Comparison of ENCODE assay signal across 24 cellular contexts in the genomic region with DNA sequence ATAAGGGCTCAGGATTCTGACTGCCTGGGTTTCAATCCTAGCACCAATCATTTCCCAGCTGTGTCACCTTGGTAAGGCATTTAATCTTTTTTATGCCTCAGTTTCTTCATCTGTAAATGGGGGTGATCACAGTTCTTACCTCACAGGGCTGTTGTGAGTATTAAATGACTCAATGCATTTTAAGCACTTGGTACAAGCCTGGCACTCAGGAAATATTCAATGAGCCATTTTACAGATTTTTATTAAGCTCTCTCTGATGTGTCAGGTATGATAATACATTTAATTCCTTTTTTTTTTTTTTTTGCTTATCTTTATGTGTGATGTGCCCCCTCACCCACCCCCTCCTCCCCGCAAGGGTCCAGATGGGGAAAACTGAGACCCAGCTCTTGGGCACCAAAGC. TPM values are rescaled to one million over a fixed set of nuclear protein-coding genes. Genes with fewer than 3 reads are reported as not detected.
DNase-seq lines count a peak whose midpoint lies in the region; ATAC-seq and TF ChIP-seq lines count a peak whose summit lies in the region.
"Had no signal": no experiment of that assay in that cellular context is flagged by ENCODE, and none has a peak within 500 bp of the region (broad histone marks: within the 10 kb centered on the region; RNA-seq: fewer than 3 reads in every experiment).

No MANE protein-coding gene starts in this region.

- H3K9ac ChIP-seq in adipocyte (ENCODE audit: low read length) (peak overlapping the region; percentile 14), skeletal muscle tissue (ENCODE audit: low read depth in 1 of 3, low read length in 3 of 3) (no peak overlapping the region)

- H3K4me1 ChIP-seq in adipocyte (ENCODE audit: control insufficient read depth, insufficient read depth, low read length) (peaks cover 12% of the 10 kb centered on the region), gastroesophageal sphincter (peaks cover 0 to 97% (median 17%) of the 10 kb centered on the region in 3 donors), skeletal muscle tissue (ENCODE audit: control insufficient read depth in 3 of 3, insufficient read depth in 3 of 3, low read length in 3 of 3) (peaks cover 46 to 70% (median 55%) of the 10 kb centered on the region in 3 donors)
- H3K4me1 ChIP-seq: foreskin keratinocyte, HAP-1 had no signal

- intact Hi-C loops in CD4-positive, alpha-beta T cell (cut with DNase I, micrococcal nuclease) = no loop called here
- intact Hi-C loops in dorsolateral prefrontal cortex (cut with DNase I) = no loop called here

- no peak overlapping the region for H3K27ac Mint-ChIP-seq in CD4-positive, alpha-beta T cell
- H3K27ac Mint-ChIP-seq: activated CD8-positive, alpha-beta T cell treated with anti-CD3 and anti-CD28 coated beads, Interleukin-2, amount 10 ng/mL, durations not matched to agents 7 days and 5 days; CD8-positive, alpha-beta memory T cell; naive B cell had no signal

- no peak for TF ChIP-seq POLR2A in gastroesophageal sphincter (IDR thresholded peaks at IDR 0.05)

- peaks cover 30% of the 10 kb centered on the region for H3K27me3 ChIP-seq in CD4-positive, alpha-beta T cell (ENCODE audit: control insufficient read depth, insufficient read depth, low read length)
- H3K27me3 ChIP-seq in adipocyte (replicated peaks; ENCODE audit: control insufficient read depth, insufficient read depth, low read length) (no peaks in the 10 kb centered on the region), gastroesophageal sphincter (peaks cover 30% of the 10 kb centered on the region), skeletal muscle tissue (ENCODE audit: control insufficient read depth in 3 of 3, insufficient read depth in 3 of 3, low read length in 3 of 3) (peaks cover 0 to 5% (median 3%) of the 10 kb centered on the region in 3 donors), dorsolateral prefrontal cortex (peaks cover 0 to 17% (median 0%) of the 10 kb centered on the region in 45 donors)
- H3K27me3 ChIP-seq: foreskin keratinocyte, ovary had no signal

- peaks cover 43% of the 10 kb centered on the region for H3K27me3 Mint-ChIP-seq in CD4-positive, alpha-beta T cell

- no peak overlapping the region for H3K4me3 ChIP-seq in adipocyte (ENCODE audit: low read length)
- H3K4me3 ChIP-seq in gastroesophageal sphincter = peak overlapping the region in 1 of 2 donors; percentile 8
- no peak overlapping the region for H3K4me3 ChIP-seq in skeletal muscle tissue (ENCODE audit: low read length in 3 of 3)
- H3K4me3 ChIP-seq in dorsolateral prefrontal cortex = peak overlapping the region in 12 of 59 donors; percentile 18 to 54 (median 46)
- H3K4me3 ChIP-seq: adrenal gland, HAP-1, ovary, right lobe of liver had no signal

- no peaks in the 10 kb centered on the region for H3K9me3 Mint-ChIP-seq in CD4-positive, alpha-beta T cell
- H3K9me3 Mint-ChIP-seq: CD8-positive, alpha-beta memory T cell had no signal

- peaks cover 13% of the 10 kb centered on the region for H3K4me1 Mint-ChIP-seq in CD4-positive, alpha-beta T cell (ENCODE audit: low read depth)

- POLR2A ChIA-PET in CD4-positive, alpha-beta T cell (lab: Charles Lee) = no interaction called here

- H3K36me3 Mint-ChIP-seq in CD4-positive, alpha-beta T cell (ENCODE audit: low read depth) = no peaks in the 10 kb centered on the region

- peak overlapping the region; percentile 51 for H3K4me3 Mint-ChIP-seq in CD4-positive, alpha-beta T cell
- H3K4me3 Mint-ChIP-seq: activated CD8-positive, alpha-beta T cell treated with anti-CD3 and anti-CD28 coated beads, Interleukin-2, amount 10 ng/mL, durations not matched to agents 7 days and 5 days had no signal

- no peak overlapping the region for H3K27ac ChIP-seq in CD4-positive, alpha-beta T cell (ENCODE audit: low read depth, low read length)
- H3K27ac ChIP-seq in gastroesophageal sphincter = peak overlapping the region; percentile 93 to 99 (median 98)
- peak overlapping the region; percentile 30 for H3K27ac ChIP-seq in skeletal muscle tissue (ENCODE audit: low read depth, low read length)
- H3K27ac ChIP-seq in dorsolateral prefrontal cortex = peak overlapping the region in 23 of 59 donors; percentile 6 to 92 (median 63)
- H3K27ac ChIP-seq: foreskin keratinocyte, ovary, right lobe of liver had no signal

- CTCF ChIA-PET in CD4-positive, alpha-beta T cell (lab: Charles Lee) = no interaction called here

- DNase-seq in CD4-positive, alpha-beta T cell = no peak
- DNase-seq in adipocyte (ENCODE audit: low read depth) (no peak), NCI-H1048 (lab: John Stamatoyannopoulos, UW) (no peak), 8988T (no peak), dorsolateral prefrontal cortex (no peak)
- DNase-seq: activated CD4-positive, alpha-beta T cell treated with anti-CD3 and anti-CD28 coated beads for 1 hour; activated CD8-positive, alpha-beta T cell treated with anti-CD3 and anti-CD28 coated beads, Interleukin-2, amount 10 ng/mL, durations not matched to agents 7 days and 5 days; activated gamma-delta T cell treated with Interleukin-2 at 50 U/mL for 16 hours; activated T-cell treated with anti-CD3 and anti-CD28 coated beads, Interleukin-2, amount 50 U/mL, for 1 hour; CD8-positive, alpha-beta memory T cell; foreskin keratinocyte; naive B cell; NCI-H774; right lobe of liver; SIG-M5; stimulated activated CD4-positive, alpha-beta T cell treated with anti-CD3 and anti-CD28 coated beads, Interleukin-15, amount 100 ng/mL, for 24 hours; stimulated activated CD8-positive, alpha-beta memory T cell treated with anti-CD3 and anti-CD28 coated beads, Interleukin-4, amount 100 ng/mL, for 48 hours had no signal

- no peaks in the 10 kb centered on the region for H3K36me3 ChIP-seq in adipocyte (ENCODE audit: control insufficient read depth, insufficient read depth, low read length, severe bottlenecking)
- H3K36me3 ChIP-seq in gastroesophageal sphincter = peaks cover 0 to 5% of the 10 kb centered on the region in 2 donors
- H3K36me3 ChIP-seq in skeletal muscle tissue (ENCODE audit: control insufficient read depth in 3 of 3, insufficient read depth in 3 of 3, low read length in 3 of 3) = peaks cover 30 to 41% (median 40%) of the 10 kb centered on the region in 3 donors
- H3K36me3 ChIP-seq: adrenal gland, ovary, right lobe of liver had no signal

- no peak for TF ChIP-seq CTCF in CD4-positive, alpha-beta T cell (IDR thresholded peaks at IDR 0.05)
- TF ChIP-seq CTCF in gastroesophageal sphincter (IDR thresholded peaks at IDR 0.05) (no peak), dorsolateral prefrontal cortex (IDR thresholded peaks at IDR 0.05 in 54 of 56, conservative IDR thresholded peaks at IDR 0.05 in 2 of 56; ENCODE audit: low read depth in 1 of 56, partially characterized antibody in 56 of 56) (no peak)

- H3K9me3 ChIP-seq in CD4-positive, alpha-beta T cell (ENCODE audit: control insufficient read depth, low read length) = no peaks in the 10 kb centered on the region
- H3K9me3 ChIP-seq in adipocyte (ENCODE audit: control insufficient read depth, low read length) (no peaks in the 10 kb centered on the region), gastroesophageal sphincter (no peaks in the 10 kb centered on the region), skeletal muscle tissue (ENCODE audit: control insufficient read depth in 3 of 3, low read length in 3 of 3) (no peaks in the 10 kb centered on the region)
- H3K9me3 ChIP-seq: adrenal gland, HAP-1, ovary, right lobe of liver had no signal

- TF ChIP-seq EP300 in gastroesophageal sphincter (IDR thresholded peaks at IDR 0.05) = no peak

- no CpG with 5 or more reads among the region's 1 CpG for WGBS in gastroesophageal sphincter (ENCODE audit: low coverage in 1 of 2), 2 donors

- ATAC-seq in CD4-positive, alpha-beta T cell (ENCODE audit: poor library complexity) = no peak
- ATAC-seq in gastroesophageal sphincter = no peak
- ATAC-seq: activated CD8-positive, alpha-beta T cell treated with anti-CD3 and anti-CD28 coated beads, Interleukin-2, amount 10 ng/mL, durations not matched to agents 7 days and 5 days had no signal

RNA-seq across cellular contexts. Expression of gene SPEG, which starts 12.0 kb away (rescaled TPM):
- total RNA-seq in CD4-positive, alpha-beta T cell = 10 to 100 TPM; 15.3 to 17.7 TPM
- total RNA-seq in gastroesophageal sphincter (100 to 1,000 TPM in 3 of 4 donors, 10 to 100 TPM in 1; 90.2 to 307 (median 214) TPM), skeletal muscle tissue (95.5 TPM), dorsolateral prefrontal cortex (100 to 1,000 TPM in 2 of 120 experiments, 10 to 100 TPM in 118; 32.9 to 106 (median 65.5) TPM)

RNA-seq across cellular contexts. Expression of gene DES, which starts 28.5 kb away (rescaled TPM):
- not detected for total RNA-seq in CD4-positive, alpha-beta T cell
- total RNA-seq in gastroesophageal sphincter (over 10,000 TPM; 10,852 to 31,720 (median 15,007) TPM), skeletal muscle tissue (3,588 TPM), dorsolateral prefrontal cortex (100 to 1,000 TPM in 3 of 120 experiments, 10 to 100 TPM in 27, 1 to 10 TPM in 72, under 1 TPM in 18; 0.25 to 282 (median 3.2) TPM)
- total RNA-seq: activated CD8-positive, alpha-beta T cell treated with anti-CD3 and anti-CD28 coated beads, Interleukin-2, amount 10 ng/mL, durations not matched to agents 7 days and 5 days; CD8-positive, alpha-beta memory T cell; dermis microvascular lymphatic vessel endothelial cell; foreskin keratinocyte; T-helper 1 cell treated with Interleukin-12 subunit alpha and Interleukin-12 subunit beta and Interleukin-4 antibody, amounts not matched to agents 30 ng/mL and 1 ng/mL, for 36 hours had no signal

RNA-seq across cellular contexts. Expression of gene GMPPA, which starts 52.0 kb away (rescaled TPM):
- 10 to 100 TPM; 13.3 to 14.4 TPM for total RNA-seq in CD4-positive, alpha-beta T cell
- total RNA-seq in gastroesophageal sphincter (10 to 100 TPM; 11.3 to 26.4 (median 14.2) TPM), skeletal muscle tissue (27.7 TPM), dorsolateral prefrontal cortex (10 to 100 TPM; 13.8 to 39.8 (median 21.0) TPM)

RNA-seq across cellular contexts. Expression of gene DNPEP, which starts 59.0 kb away (rescaled TPM):
- 10 to 100 TPM; 99.0 to 99.9 TPM for total RNA-seq in CD4-positive, alpha-beta T cell
- total RNA-seq in gastroesophageal sphincter (10 to 100 TPM; 37.8 to 76.9 (median 59.2) TPM), skeletal muscle tissue (25.1 TPM), dorsolateral prefrontal cortex (10 to 100 TPM; 22.8 to 48.2 (median 32.1) TPM)

Comparison
In these comparisons a context has a peak if more than half of its experiments do, and no peak if none do; other contexts are left out.
1. RNA of gene DES, which starts 28.5 kb away (total RNA-seq): 10,852 to 31,720 TPM in gastroesophageal sphincter and 3,588 TPM in skeletal muscle tissue (single experiment); 0.25 to 282 TPM in dorsolateral prefrontal cortex and not detected in CD4-positive, alpha-beta T cell; every median in the first group is over 10 times any median in the second.